Comparison of ENCODE assay signal across 8 cellular contexts in the genomic region with DNA sequence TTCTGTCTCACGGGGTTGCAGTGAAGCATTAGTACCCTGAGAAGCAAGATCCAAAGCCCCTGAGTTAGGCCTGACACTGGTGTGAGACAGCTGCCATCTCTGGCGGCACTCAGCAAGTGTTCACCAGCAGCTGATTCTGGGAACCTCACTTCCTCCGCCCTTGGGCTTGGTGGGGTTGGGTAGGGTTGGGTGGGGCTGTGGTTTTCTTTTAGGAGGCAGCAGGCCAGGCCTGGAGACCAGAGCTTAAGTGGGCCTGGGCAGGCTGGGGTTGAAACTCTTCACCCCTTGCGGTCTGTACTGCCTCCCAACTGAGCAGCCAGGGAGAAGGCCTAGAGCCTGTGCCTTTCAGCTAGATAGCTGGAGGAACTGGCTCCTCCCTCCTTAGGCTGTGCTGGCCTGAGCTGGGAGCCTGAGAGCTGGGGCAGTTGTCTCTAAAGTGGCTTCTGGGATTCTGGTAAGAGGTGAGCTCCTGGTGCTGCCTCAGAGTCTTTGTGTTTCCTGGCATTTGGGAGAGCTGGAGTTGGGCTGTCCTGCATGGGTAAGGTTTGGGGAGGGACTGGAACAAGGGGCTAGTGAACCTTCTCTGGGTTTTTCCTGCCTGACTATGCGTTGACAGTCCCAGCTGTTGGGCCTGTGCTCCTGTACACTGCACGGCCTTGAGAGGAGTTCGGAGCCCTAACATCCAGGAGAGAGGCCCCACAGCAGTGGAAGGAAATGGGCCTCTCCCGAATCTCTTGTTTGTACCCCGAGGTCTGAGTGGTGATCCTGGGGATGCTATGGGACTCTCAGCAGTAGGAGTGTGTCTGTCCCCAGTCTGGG. TPM values are rescaled to one million over a fixed set of nuclear protein-coding genes. Genes with fewer than 3 reads are reported as not detected.
DNase-seq lines count a peak whose midpoint lies in the region; ATAC-seq, FAIRE-seq and TF ChIP-seq lines count a peak whose summit lies in the region.

No MANE protein-coding gene starts in this region.

- H3K4me1 ChIP-seq in pancreas = peaks cover 54 to 81% (median 59%) of the 10 kb centered on the region in 3 donors

- H3K27ac ChIP-seq in pancreas = peak overlapping the region; percentile 63 to 85 (median 81)

- FAIRE-seq in pancreas (lab: Jason Lieb, UNC) = no peak

- H3K4me3 ChIP-seq in pancreas = peak overlapping the region in 1 of 4 donors; percentile 10

- 20 to 23% methylated on average over 9 of the region's 9 CpGs for WGBS in pancreas, 2 donors

- H3K27me3 ChIP-seq in pancreas = no peaks in the 10 kb centered on the region

- ATAC-seq in HG02678 (IDR thresholded peaks at IDR 0.05; ENCODE audit: unreplicated experiment) (peak; percentile 45), pancreas (peak in 2 of 4 donors; percentile 4)

- intact Hi-C loops in pancreas (cut with DNase I) = no loop called here

- DNase-seq in NCI-H345 (lab: John Stamatoyannopoulos, UW) = peak; percentile 14
- DNase-seq in NCI-H345 treated with DMSO at 0.1 percent for 48 hours (lab: John Stamatoyannopoulos, UW; ENCODE audit: unreplicated experiment) = no peak
- DNase-seq in NCI-H526 treated with DMSO at 0.1 percent for 48 hours (lab: John Stamatoyannopoulos, UW) = peak; percentile 41
- peak; percentile 41 for DNase-seq in activated T-cell treated with anti-CD3 and anti-CD28 coated beads for 4 hours
- DNase-seq in fibroblast of gingiva (ENCODE audit: low read depth) = peak; percentile 91
- DNase-seq in pancreas = peak in 2 of 6 donors; percentile 26 to 47
- DNase-seq in HPDE6-E6E7 (ENCODE audit: extremely low spot score) = no peak

- TF ChIP-seq CTCF in pancreas (IDR thresholded peaks at IDR 0.05) = no peak

- H3K9me3 ChIP-seq in pancreas = no peaks in the 10 kb centered on the region

- no peaks in the 10 kb centered on the region for H3K36me3 ChIP-seq in pancreas

RNA-seq across cellular contexts. Expression of a gene that starts 5.1 kb away (rescaled TPM):
- total RNA-seq in pancreas = 10 to 100 TPM; 20.5 to 61.9 (median 26.2) TPM
- polyA plus RNA-seq in pancreas = 10 to 100 TPM; 10.6 to 18.8 TPM

RNA-seq across cellular contexts. Expression of a gene that starts 50.9 kb away (rescaled TPM):
- total RNA-seq in pancreas = 10 to 100 TPM; 18.2 to 39.8 (median 26.8) TPM
- 10 to 100 TPM; 18.6 to 38.4 TPM for polyA plus RNA-seq in pancreas

Comparison
In these comparisons a context has a peak if more than half of its experiments do, and no peak if none do; other contexts are left out.
1. DNase-seq: peak in NCI-H345 (single experiment), NCI-H526 treated with DMSO at 0.1 percent for 48 hours (single experiment), activated T-cell treated with anti-CD3 and anti-CD28 coated beads for 4 hours (single experiment) and fibroblast of gingiva (single experiment); none in NCI-H345 treated with DMSO at 0.1 percent for 48 hours (single experiment) and HPDE6-E6E7 (single experiment).